10 cellular contexts compared by ENCODE assay signal in the genomic region with DNA sequence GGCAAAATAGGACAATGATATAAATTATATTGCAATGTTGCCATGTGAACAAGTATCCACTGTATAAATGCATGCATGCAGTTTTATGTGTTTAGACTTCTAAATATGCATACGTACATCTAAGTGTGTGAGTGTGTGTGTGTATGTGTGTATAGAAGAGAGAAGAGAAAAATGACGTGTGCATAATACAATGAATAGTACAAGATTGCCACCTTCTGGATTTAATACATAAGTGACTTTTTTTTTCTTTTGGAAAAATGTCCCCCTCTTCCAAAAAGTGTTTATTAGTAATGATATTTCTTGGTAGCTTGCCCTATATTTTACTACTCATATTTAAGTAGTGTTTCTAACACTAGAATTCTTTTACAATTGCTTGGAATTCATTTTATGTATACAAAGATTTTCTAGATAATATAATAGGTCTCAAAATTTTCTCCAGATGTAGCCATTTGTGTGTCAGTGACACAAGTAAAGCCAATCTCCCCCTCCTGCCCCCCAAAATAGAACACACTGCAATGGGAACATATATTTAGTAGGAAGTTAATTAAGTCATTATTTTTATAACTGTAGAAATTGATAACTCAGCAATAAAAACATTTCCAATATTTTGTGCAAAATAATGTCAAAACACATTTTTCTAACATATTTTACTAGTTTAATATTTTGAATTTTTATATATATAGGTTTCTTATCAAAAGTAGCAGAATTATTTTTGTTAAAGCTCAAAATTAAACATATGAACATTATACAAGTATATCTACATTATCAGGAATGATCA.
DNase-seq lines count a peak whose midpoint lies in the region; ATAC-seq, FAIRE-seq and TF ChIP-seq lines count a peak whose summit lies in the region.
"Had no signal": no experiment of that assay in that cellular context is flagged by ENCODE, and none has a peak within 500 bp of the region (broad histone marks: within the 10 kb centered on the region; RNA-seq: fewer than 3 reads in every experiment).

No MANE protein-coding gene starts in this region.

- ATAC-seq in upper lobe of right lung: no peak
- ATAC-seq in GM19395 (IDR thresholded peaks at IDR 0.05; ENCODE audit: unreplicated experiment): no peak
- ATAC-seq: activated CD8-positive, alpha-beta T cell treated with anti-CD3 and anti-CD28 coated beads, Interleukin-2, amount 10 ng/mL, durations not matched to agents 7 days and 5 days had no signal

- H3K27me3 ChIP-seq in bronchial epithelial cell (ENCODE audit: control insufficient read depth, insufficient read depth, low read length) (no peaks in the 10 kb centered on the region), small intestine (ENCODE audit: control insufficient read depth in 2 of 2, insufficient read depth in 2 of 2, low read length in 2 of 2) (no peaks in the 10 kb centered on the region), upper lobe of right lung (no peaks in the 10 kb centered on the region)

- H3K4me1 ChIP-seq in small intestine (ENCODE audit: control insufficient read depth in 2 of 2, insufficient read depth in 1 of 2, low read depth in 1 of 2, low read length in 1 of 2): no peaks in the 10 kb centered on the region
- H3K4me1 ChIP-seq in upper lobe of right lung: no peaks in the 10 kb centered on the region

- DNase-seq in NCI-H2081 (lab: John Stamatoyannopoulos, UW) (peak; percentile 22 to 48), NCI-H2081 treated with DMSO at 0.1 percent for 48 hours (lab: John Stamatoyannopoulos, UW) (no peak), NCI-H526 treated with DMSO at 0.1 percent for 48 hours (lab: John Stamatoyannopoulos, UW) (peak; percentile 80), bronchial epithelial cell (ENCODE audit: low read depth) (peak; percentile 8), small intestine (peak; percentile 35), upper lobe of right lung (no peak), GM10266 (ENCODE audit: extremely low spot score) (no peak)
- DNase-seq: activated CD8-positive, alpha-beta T cell treated with anti-CD3 and anti-CD28 coated beads, Interleukin-2, amount 10 ng/mL, durations not matched to agents 7 days and 5 days; effector memory CD4-positive, alpha-beta T cell had no signal

- no peak overlapping the region for H3K4me3 ChIP-seq in bronchial epithelial cell (ENCODE audit: low read depth, low read length)
- no peak overlapping the region for H3K4me3 ChIP-seq in small intestine (ENCODE audit: low read depth in 1 of 2, low read length in 2 of 2)
- no peak overlapping the region for H3K4me3 ChIP-seq in upper lobe of right lung

- intact Hi-C loops in upper lobe of right lung (cut with DNase I): no loop called here

- TF ChIP-seq CTCF in bronchial epithelial cell (IDR thresholded peaks at IDR 0.05; ENCODE audit: insufficient read depth, low read length, severe bottlenecking): no peak
- no peak for TF ChIP-seq CTCF in upper lobe of right lung (IDR thresholded peaks at IDR 0.05)
- TF ChIP-seq CTCF in GM10266 (IDR thresholded peaks at IDR 0.05; ENCODE audit: control insufficient read depth, insufficient read depth, low read depth, missing control alignments): no peak

- H3K36me3 ChIP-seq in bronchial epithelial cell (ENCODE audit: control insufficient read depth, insufficient read depth, low read length): no peaks in the 10 kb centered on the region
- H3K36me3 ChIP-seq in small intestine (ENCODE audit: control insufficient read depth in 2 of 2, insufficient read depth in 2 of 2, low read length in 2 of 2): no peaks in the 10 kb centered on the region
- H3K36me3 ChIP-seq in upper lobe of right lung: no peaks in the 10 kb centered on the region

- no peak for FAIRE-seq in bronchial epithelial cell (lab: Jason Lieb, UNC)
- peak; percentile 49 for FAIRE-seq in small intestine (lab: Jason Lieb, UNC)

- no peak overlapping the region for H3K27ac ChIP-seq in small intestine (ENCODE audit: low read depth in 1 of 2, low read length in 1 of 2)
- H3K27ac ChIP-seq in upper lobe of right lung: no peak overlapping the region

- no peaks in the 10 kb centered on the region for H3K9me3 ChIP-seq in small intestine (ENCODE audit: control insufficient read depth, low read depth)
- no peaks in the 10 kb centered on the region for H3K9me3 ChIP-seq in upper lobe of right lung

- 3 to 11% (median 7%) methylated on average over 2 of the region's 2 CpGs for WGBS in small intestine, 3 donors

Comparison
In these comparisons a context has a peak if more than half of its experiments do, and no peak if none do; other contexts are left out.
1. DNase-seq: peak in NCI-H2081 (2 of 2), NCI-H526 treated with DMSO at 0.1 percent for 48 hours (single experiment), bronchial epithelial cell (single experiment) and small intestine (single experiment); none in NCI-H2081 treated with DMSO at 0.1 percent for 48 hours (single experiment), upper lobe of right lung (single experiment) and GM10266 (single experiment).